12 cellular contexts compared by ENCODE assay signal in the genomic region with DNA sequence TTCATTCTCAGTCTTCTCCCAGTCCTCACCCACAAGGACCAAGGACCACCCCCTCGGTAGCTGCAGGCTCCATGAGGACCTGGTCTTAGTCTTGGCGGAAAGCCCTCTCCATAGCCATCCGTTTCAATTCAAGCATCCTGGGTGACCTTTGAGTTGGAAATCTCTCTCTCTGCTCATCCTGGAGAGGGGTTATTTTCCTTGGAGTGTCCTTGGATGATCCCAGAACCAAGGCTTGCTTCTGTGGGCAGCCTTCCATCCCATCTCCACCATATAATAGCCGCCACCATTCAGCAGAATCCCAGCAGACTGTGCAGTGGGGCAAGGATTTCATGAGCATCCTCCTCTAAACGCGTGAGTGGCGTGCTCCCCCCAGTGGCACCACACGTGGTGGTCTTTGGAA. TPM values are rescaled to one million over a fixed set of nuclear protein-coding genes. Genes with fewer than 3 reads are reported as not detected.
"Had no signal": no experiment of that assay in that cellular context is flagged by ENCODE, and none has a peak within 500 bp of the region (broad histone marks: within the 10 kb centered on the region; RNA-seq: fewer than 3 reads in every experiment).

TSS of gene BPIFA2 (plus strand) at position 301 of the 400 bp plus-strand sequence. CDS start 987 bp downstream, outside the sequence.

- H3K27ac ChIP-seq: GM23248 had no signal

- H3K36me3 ChIP-seq: HAP-1 had no signal

- H3K4me1 ChIP-seq: HAP-1 had no signal

- H3K4me2 ChIP-seq: GM23338 had no signal

- H3K4me3 Mint-ChIP-seq: GM23338, H9, HFFc6 had no signal

- FAIRE-seq: H1, H54 had no signal

- H3K9ac ChIP-seq: GM23248 had no signal

- H3K27ac Mint-ChIP-seq: GM23338, H9, HFFc6 had no signal

- H2AFZ ChIP-seq: GM23248, GM23338 had no signal

- H3K4me1 Mint-ChIP-seq: GM23338, H9 had no signal

- ATAC-seq: GM23338, HCT116 had no signal

- DNase-seq: GM23248, GOT3, H7, H9, HCEC 1CT, HFFc6 had no signal

- H3K4me3 ChIP-seq: GM23248, GM23338, HAP-1 had no signal

RNA-seq across cellular contexts. Expression of gene BPIFA2, which starts in this region (rescaled TPM):
- total RNA-seq: GM23248, GM23338, H1, H4, H7, H9, HFFc6 had no signal
- polyA plus RNA-seq: GM23248, GM23338, H1 had no signal
